ENCODE assay signal across 1 cellular context in genomic region chr21:20258542-20258941, GRCh38.
A peak's percentile ranks its signal among the peaks of the same experiment; 100 is the strongest.
TF ChIP-seq lines count a peak whose summit lies in the region.

No MANE protein-coding gene starts in this region.

TF ChIP-seq in K562, 482 proteins besides CTCF, POLR2A, EP300 and RAD21 (continued from another document and continues in another):
- TF ChIP-seq ZNF449 (CRISPR knock-in tag; IDR thresholded peaks at IDR 0.05) (no peak), EGR1 (conservative IDR thresholded peaks at IDR 0.05) (no peak), JUND (IDR thresholded peaks at IDR 0.05; ENCODE audit: borderline replicate concordance, low read depth, low read length) (peak; percentile 33; the same call in 1 of the 2 replicates), JUND (tag; IDR thresholded peaks at IDR 0.05; ENCODE audit: borderline replicate concordance, low read depth, low read length) (no peak; the same call in 2 of the 3 replicates), BHLHE40 (IDR thresholded peaks at IDR 0.05; ENCODE audit: low read length) (peak; percentile 46; the same call in 1 of the 2 replicates), BRCA1 (IDR thresholded peaks at IDR 0.05) (no peak), BRCA1 (CRISPR knock-in tag; IDR thresholded peaks at IDR 0.05) (no peak), NCOA1 (IDR thresholded peaks at IDR 0.05; ENCODE audit: low read depth) (peak; percentile 61; the same call in 1 of the 2 replicates), CBFA2T2 (conservative IDR thresholded peaks at IDR 0.05) (peak; percentile 82), ZNF318 (IDR thresholded peaks at IDR 0.05; ENCODE audit: borderline replicate concordance in 1 of 2, low read depth in 1 of 2) (no peak), ARID1B (IDR thresholded peaks at IDR 0.05) (peak; percentile 95), PKNOX1 (IDR thresholded peaks at IDR 0.05) (peak; percentile 30; the same call in 1 of the 2 replicates), ARID2 (IDR thresholded peaks at IDR 0.05) (no peak), FOXK2 (conservative IDR thresholded peaks at IDR 0.05 in 1 of 2, IDR thresholded peaks at IDR 0.05 in 1 of 2; ENCODE audit: low read depth in 2 of 2) (peak in 1 of 2 experiments; percentile 35; a peak in 2 of 4 replicates), HMBOX1 (IDR thresholded peaks at IDR 0.05) (peak; percentile 86), ARNT (IDR thresholded peaks at IDR 0.05) (peak; percentile 38 to 57; a peak in 1 of 4 replicates), ZNF146 (CRISPR knock-in tag; IDR thresholded peaks at IDR 0.05; ENCODE audit: unreplicated experiment) (no peak), NFE2 (IDR thresholded peaks at IDR 0.05; ENCODE audit: low read depth) (peak; percentile 39; the same call in 1 of the 2 replicates), NKRF (IDR thresholded peaks at IDR 0.05; ENCODE audit: borderline replicate concordance) (no peak), GATA2 (CRISPR knock-in tag; IDR thresholded peaks at IDR 0.05) (peak; percentile 84), CTCFL (IDR thresholded peaks at IDR 0.05; ENCODE audit: borderline replicate concordance, insufficient read depth, low read depth, low read length, poor library complexity, severe bottlenecking) (no peak), PURB (CRISPR knock-in tag; IDR thresholded peaks at IDR 0.05; ENCODE audit: low read depth) (no peak), SMARCA4 (IDR thresholded peaks at IDR 0.05) (peak; percentile 92), ZBED1 (IDR thresholded peaks at IDR 0.05) (no peak), PML (IDR thresholded peaks at IDR 0.05; ENCODE audit: low read length) (peak; percentile 82), CAMTA2 (CRISPR knock-in tag; conservative IDR thresholded peaks at IDR 0.05) (no peak), ZNF134 (CRISPR knock-in tag; conservative IDR thresholded peaks at IDR 0.05) (no peak), PRDM10 (IDR thresholded peaks at IDR 0.05; ENCODE audit: partially characterized antibody) (peak; percentile 36), ZNF212 (CRISPR knock-in tag; IDR thresholded peaks at IDR 0.05) (no peak), NBN (IDR thresholded peaks at IDR 0.05; ENCODE audit: low read depth) (no peak; the same call in 1 of the 2 replicates), SMC3 (conservative IDR thresholded peaks at IDR 0.05; ENCODE audit: insufficient read depth, low read depth, low read length) (no peak), ELK1 (CRISPR knock-in tag; IDR thresholded peaks at IDR 0.05) (no peak), MYBL2 (IDR thresholded peaks at IDR 0.05; ENCODE audit: low read depth) (peak; percentile 73), MYBL2 (CRISPR knock-in tag; IDR thresholded peaks at IDR 0.05; ENCODE audit: borderline replicate concordance) (no peak), NFIC (IDR thresholded peaks at IDR 0.05) (peak; percentile 45; the same call in 1 of the 2 replicates), ZBTB17 (CRISPR knock-in tag; IDR thresholded peaks at IDR 0.05) (no peak), PHF8 (IDR thresholded peaks at IDR 0.05; ENCODE audit: borderline replicate concordance, low read length) (no peak), RCOR1 (IDR thresholded peaks at IDR 0.05; ENCODE audit: borderline replicate concordance in 1 of 2, low read depth in 2 of 2, low read length in 2 of 2) (peak; percentile 23 to 74; a peak in 3 of 4 replicates), HDGF (IDR thresholded peaks at IDR 0.05) (0 out of 2 replicates have a peak, but pooled peaks have one; percentile 17), ZEB2 (IDR thresholded peaks at IDR 0.05) (peak; percentile 79; the same call in 1 of the 2 replicates)
